ENCODE assay signal across 22 cellular contexts in the genomic region with DNA sequence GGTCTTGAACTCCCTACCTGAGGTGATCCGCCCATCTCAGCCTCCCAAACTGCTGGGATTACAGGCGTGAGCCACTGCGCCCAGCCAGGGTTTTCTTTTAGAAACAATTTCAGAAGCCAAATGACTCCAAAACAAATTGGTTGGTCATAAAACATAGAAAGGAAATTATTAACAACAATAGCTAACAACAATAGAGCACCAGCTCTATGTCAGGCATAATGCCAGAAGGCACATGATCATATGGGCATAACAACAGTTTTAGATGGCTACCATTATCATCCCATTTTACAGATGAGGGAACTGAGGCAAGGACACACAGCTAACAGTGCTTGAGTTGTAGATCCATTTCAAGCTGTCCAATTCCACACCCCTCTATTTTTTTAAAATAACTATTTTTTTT. TPM values are rescaled to one million over a fixed set of nuclear protein-coding genes. Genes with fewer than 3 reads are reported as not detected.
A peak's percentile ranks its signal among the peaks of the same experiment; 100 is the strongest.
DNase-seq lines count a peak whose midpoint lies in the region; ATAC-seq, FAIRE-seq and TF ChIP-seq lines count a peak whose summit lies in the region.
"Had no signal": no experiment of that assay in that cellular context is flagged by ENCODE, and none has a peak within 500 bp of the region (broad histone marks: within the 10 kb centered on the region; RNA-seq: fewer than 3 reads in every experiment).

No MANE protein-coding gene starts in this region.

- no peak for TF ChIP-seq RAD21 in K562 (CRISPR knock-in tag; conservative IDR thresholded peaks at IDR 0.05 in 1 of 2, IDR thresholded peaks at IDR 0.05 in 1 of 2)

- POLR2A ChIA-PET in K562 (lab: Yijun Ruan, JAX) (no interaction called here), endothelial cell of umbilical vein (lab: Charles Lee) (no interaction called here)

- H3K4me3 ChIP-seq in K562 (no peak overlapping the region), endothelial cell of umbilical vein (replicated peaks in 1 of 3; ENCODE audit: insufficient read depth in 1 of 3, low read depth in 1 of 3, low read length in 3 of 3) (no peak overlapping the region)
- H3K4me3 ChIP-seq: BLaER1 treated with 17β-estradiol and CSF1 and Interleukin-3, amounts not matched to agents 10 nM and 100 nM had no signal

- DNase-seq in K562 (ENCODE audit: extremely low read depth in 1 of 4, low spot score in 3 of 4) (peak in 1 of 4 experiments; percentile 9), dermis blood vessel endothelial cell (peak; percentile 59), endothelial cell of umbilical vein (ENCODE audit: low read depth, low spot score) (peak; percentile 47)
- DNase-seq: 8988T; ACHN; AML-193; Caco-2; Calu3; CD4-positive, alpha-beta T cell; CD8-positive, alpha-beta T cell; DMS79 treated with DMSO at 0.1 percent for 48 hours; GF-D8 had no signal

- ATAC-seq in K562 (no peak), HG02623 (IDR thresholded peaks at IDR 0.05; ENCODE audit: unreplicated experiment) (no peak)
- no peak for ATAC-seq in stimulated activated memory B cell treated with anti-CD40 and anti-IgM and Interleukin-4, amounts not matched to agents 10 μg/mL and 1 μg/mL and 100 μg/mL, for 72 hours
- ATAC-seq: CD8-positive, alpha-beta T cell had no signal

- no peaks in the 10 kb centered on the region for H3K9me3 ChIP-seq in K562 (replicated peaks; ENCODE audit: control insufficient read depth, insufficient read depth, low read depth, low read length)
- H3K9me3 ChIP-seq in endothelial cell of umbilical vein (replicated peaks; ENCODE audit: control insufficient read depth, insufficient read depth, low read length), result no peaks in the 10 kb centered on the region
- H3K9me3 ChIP-seq: Caco-2 had no signal

- H4K20me1 ChIP-seq in K562 (replicated peaks; ENCODE audit: control insufficient read depth, insufficient read depth, low read length) (no peaks in the 10 kb centered on the region), endothelial cell of umbilical vein (replicated peaks; ENCODE audit: control insufficient read depth, extremely low read depth, insufficient read depth, low read length) (no peaks in the 10 kb centered on the region)
- H4K20me1 ChIP-seq: BLaER1 treated with 17β-estradiol and CSF1 and Interleukin-3, amounts not matched to agents 10 nM and 100 nM had no signal

- no peaks in the 10 kb centered on the region for H3K9me3 Mint-ChIP-seq in stimulated activated memory B cell treated with anti-CD40 and anti-IgM and Interleukin-4, amounts not matched to agents 10 μg/mL and 1 μg/mL and 100 μg/mL, for 72 hours
- H3K9me3 Mint-ChIP-seq: CD4-positive, alpha-beta T cell; CD8-positive, alpha-beta T cell had no signal

- no peak overlapping the region for H2AFZ ChIP-seq in K562 (ENCODE audit: low read depth, low read length)
- H2AFZ ChIP-seq in endothelial cell of umbilical vein (ENCODE audit: low read depth, low read length), result no peak overlapping the region

- no peaks in the 10 kb centered on the region for H3K36me3 Mint-ChIP-seq in stimulated activated memory B cell treated with anti-CD40 and anti-IgM and Interleukin-4, amounts not matched to agents 10 μg/mL and 1 μg/mL and 100 μg/mL, for 72 hours
- H3K36me3 Mint-ChIP-seq: CD8-positive, alpha-beta T cell had no signal

- FAIRE-seq in K562 (lab: Jason Lieb, UNC) (no peak), endothelial cell of umbilical vein (lab: Jason Lieb, UNC) (no peak)
- FAIRE-seq: A204.1, D721Med, G401.6, GM12891, GM19239 had no signal

- H3K36me3 ChIP-seq in K562 (ENCODE audit: control insufficient read depth, insufficient read depth, low read length), result no peaks in the 10 kb centered on the region
- H3K36me3 ChIP-seq in endothelial cell of umbilical vein (ENCODE audit: control insufficient read depth in 2 of 2, extremely low read depth in 1 of 2, insufficient read depth in 2 of 2, low read length in 2 of 2), result no peaks in the 10 kb centered on the region
- H3K36me3 ChIP-seq: BLaER1 treated with 17β-estradiol and CSF1 and Interleukin-3, amounts not matched to agents 10 nM and 100 nM had no signal

- H3K27ac ChIP-seq in K562 (ENCODE audit: extremely low read depth, low read depth, low read length), result no peak overlapping the region
- no peak overlapping the region for H3K27ac ChIP-seq in endothelial cell of umbilical vein (ENCODE audit: insufficient read depth, low read depth, low read length)
- H3K27ac ChIP-seq: BLaER1 treated with 17β-estradiol and CSF1 and Interleukin-3, amounts not matched to agents 10 nM and 100 nM; C4-2B had no signal

- TF ChIP-seq EP300 in K562 (IDR thresholded peaks at IDR 0.05; ENCODE audit: low read length), result no peak

- WGBS in K562 (ENCODE audit: insufficient coverage, low coverage, missing lambda C conversion rate), result 41% methylated on average over 3 of the region's 3 CpGs

- H3K4me1 Mint-ChIP-seq in stimulated activated memory B cell treated with anti-CD40 and anti-IgM and Interleukin-4, amounts not matched to agents 10 μg/mL and 1 μg/mL and 100 μg/mL, for 72 hours, result no peaks in the 10 kb centered on the region
- H3K4me1 Mint-ChIP-seq: B cell had no signal

- dilution Hi-C loops in endothelial cell of umbilical vein (cut with MboI; ENCODE audit: extremely low pct_ligation_motif_present, low sequenced_read_pairs), result no loop called here

- intact Hi-C loops in K562 (cut with micrococcal nuclease), result no loop called here
- intact Hi-C loops in endothelial cell of umbilical vein (cut with micrococcal nuclease), result no loop called here

- no peaks in the 10 kb centered on the region for H3K9me1 ChIP-seq in K562 (ENCODE audit: control insufficient read depth, insufficient read depth, low read length)
- H3K9me1 ChIP-seq in endothelial cell of umbilical vein (replicated peaks; ENCODE audit: control insufficient read depth, extremely low read depth, insufficient read depth, low read length), result no peaks in the 10 kb centered on the region

- no peaks in the 10 kb centered on the region for H3K27me3 ChIP-seq in K562 (ENCODE audit: control insufficient read depth in 2 of 2, insufficient read depth in 2 of 2, low read length in 2 of 2)
- H3K27me3 ChIP-seq in endothelial cell of umbilical vein (ENCODE audit: control insufficient read depth in 2 of 2, insufficient read depth in 2 of 2, low read length in 2 of 2), result no peaks in the 10 kb centered on the region
- H3K27me3 ChIP-seq: BLaER1 treated with 17β-estradiol and CSF1 and Interleukin-3, amounts not matched to agents 10 nM and 100 nM had no signal

- CTCF ChIA-PET in K562 (lab: Yijun Ruan, JAX; ENCODE audit: low intra/inter-chr PET ratio), result no interaction called here
- CTCF ChIA-PET in endothelial cell of umbilical vein (lab: Charles Lee), result no interaction called here

- peaks cover 10% of the 10 kb centered on the region for H3K27me3 Mint-ChIP-seq in stimulated activated memory B cell treated with anti-CD40 and anti-IgM and Interleukin-4, amounts not matched to agents 10 μg/mL and 1 μg/mL and 100 μg/mL, for 72 hours
- H3K27me3 Mint-ChIP-seq: CD4-positive, alpha-beta T cell had no signal

- H3K4me1 ChIP-seq in K562 (replicated peaks in 1 of 2; ENCODE audit: control insufficient read depth in 2 of 2, insufficient read depth in 2 of 2, low read length in 2 of 2), result peaks cover 0 to 13% of the 10 kb centered on the region in 2 experiments; a peak in 2 of 5 replicates
- H3K4me1 ChIP-seq in endothelial cell of umbilical vein (ENCODE audit: control insufficient read depth, extremely low read depth, insufficient read depth, low read length), result no peaks in the 10 kb centered on the region

- TF ChIP-seq POLR2A in K562 (conservative IDR thresholded peaks at IDR 0.05) (no peak), endothelial cell of umbilical vein (IDR thresholded peaks at IDR 0.05; ENCODE audit: low read depth, low read length) (no peak)

- no peak overlapping the region for H3K4me3 Mint-ChIP-seq in stimulated activated memory B cell treated with anti-CD40 and anti-IgM and Interleukin-4, amounts not matched to agents 10 μg/mL and 1 μg/mL and 100 μg/mL, for 72 hours
- H3K4me3 Mint-ChIP-seq: B cell; CD4-positive, alpha-beta T cell; CD8-positive, alpha-beta T cell had no signal

- in situ Hi-C loops in K562 (cut with MboI), result no loop called here

- H3K4me2 ChIP-seq in K562 (ENCODE audit: insufficient read depth, low read length) (no peak overlapping the region), endothelial cell of umbilical vein (ENCODE audit: insufficient read depth, low read length) (no peak overlapping the region)
- H3K4me2 ChIP-seq: BLaER1 treated with 17β-estradiol and CSF1 and Interleukin-3, amounts not matched to agents 10 nM and 100 nM had no signal

- no peak for TF ChIP-seq CTCF in K562 (IDR thresholded peaks at IDR 0.05 in 2 of 3, conservative IDR thresholded peaks at IDR 0.05 in 1 of 3; ENCODE audit: insufficient read depth in 2 of 3, low read depth in 1 of 3, low read length in 3 of 3)
- no peak for TF ChIP-seq CTCF in endothelial cell of umbilical vein (IDR thresholded peaks at IDR 0.05; ENCODE audit: extremely low read depth in 1 of 2, insufficient read depth in 1 of 2, low read depth in 1 of 2, low read length in 2 of 2)

- no peaks in the 10 kb centered on the region for H3K79me2 ChIP-seq in K562 (ENCODE audit: control insufficient read depth, insufficient read depth, low read length)
- no peaks in the 10 kb centered on the region for H3K79me2 ChIP-seq in endothelial cell of umbilical vein (ENCODE audit: control insufficient read depth, insufficient read depth, low read length)

- BruUV-seq in K562 (replicated peaks; lab: Mats Ljungman, UMichigan) (no TSS peak), endothelial cell of umbilical vein (replicated peaks; lab: Mats Ljungman, UMichigan) (no TSS peak)

- no peak overlapping the region for H3K27ac Mint-ChIP-seq in stimulated activated memory B cell treated with anti-CD40 and anti-IgM and Interleukin-4, amounts not matched to agents 10 μg/mL and 1 μg/mL and 100 μg/mL, for 72 hours
- H3K27ac Mint-ChIP-seq: B cell; CD4-positive, alpha-beta T cell; CD8-positive, alpha-beta T cell had no signal

- H3K9ac ChIP-seq in K562 (ENCODE audit: insufficient read depth in 1 of 2, low read depth in 2 of 2, low read length in 2 of 2) (no peak overlapping the region), endothelial cell of umbilical vein (replicated peaks; ENCODE audit: extremely low read depth, insufficient read depth, low read length) (no peak overlapping the region)
- H3K9ac ChIP-seq: BLaER1 treated with 17β-estradiol and CSF1 and Interleukin-3, amounts not matched to agents 10 nM and 100 nM had no signal

RNA-seq across cellular contexts. Expression of a gene that starts 22.2 kb away (rescaled TPM):
- 242 and 294 TPM in 2 replicates for total RNA-seq in K562 (2011; cell fraction: chromatin; rRNA removed; ENCODE audit: low replicate concordance)
- 149 and 152 TPM in 2 replicates for total RNA-seq in K562 (2011; cell fraction: nucleolus; rRNA removed)
- total RNA-seq in K562 (2011; cell fraction: nucleoplasm; rRNA removed), result 183 and 224 TPM in 2 replicates
- 74.5 and 104 TPM in 2 replicates for total RNA-seq in K562 (2014; rRNA removed)
- 91.4 and 95.2 TPM in 2 replicates for total RNA-seq in K562 (2014; rRNA removed; fragmentation: Illumina TruSeq; extraction: Trizol)
- 92.6 and 97.5 TPM in 2 replicates for total RNA-seq in K562 (2015; rRNA removed; fragmentation: Illumina TruSeq; extraction: Trizol)
- total RNA-seq in K562 (2021), result 78.3 and 83.2 TPM in 2 replicates
- polyA plus RNA-seq in K562 (2011; rRNA removed), result 155 and 183 TPM in 2 replicates
- 124 and 134 TPM in 2 replicates for polyA plus RNA-seq in K562 (2011; cell fraction: cytosol; rRNA removed)
- 176 and 181 TPM in 2 replicates for polyA plus RNA-seq in K562 (2011; cell fraction: nucleus; rRNA removed)
- polyA plus RNA-seq in K562 (2012), result 61.9 and 70.8 TPM in 2 replicates
- polyA plus RNA-seq in K562 (2014; fragmentation: Illumina TruSeq; extraction: Trizol), result 95.5 and 106 TPM in 2 replicates
- 10 to 100 TPM; 28.0 to 32.3 TPM for polyA plus RNA-seq in K562 (2014; fragmentation: Nextera tagmentation; extraction: Ambion mirVana)
- polyA plus RNA-seq in K562 (2014; rRNA removed), result 85.6 and 96.8 TPM in 2 replicates
- polyA minus RNA-seq in K562 (2011; rRNA and poly(A)+ RNA removed), result 208 and 239 TPM in 2 replicates
- 66.7 and 92.6 TPM in 2 replicates for polyA minus RNA-seq in K562 (2011; cell fraction: cytosol; rRNA and poly(A)+ RNA removed)
- polyA minus RNA-seq in K562 (2011; cell fraction: nucleus; rRNA and poly(A)+ RNA removed), result 109 and 169 TPM in 2 replicates
- total RNA-seq in dermis blood vessel endothelial cell, result 69.1 and 96.3 TPM in 2 replicates
- 73.8 and 86.1 TPM in 2 replicates for total RNA-seq in endothelial cell of umbilical vein
- polyA plus RNA-seq in endothelial cell of umbilical vein, result 86.2 and 88.8 TPM in 2 replicates
- polyA plus RNA-seq in endothelial cell of umbilical vein (2011; cell fraction: cytosol; rRNA removed), result 71.7 and 79.0 TPM in 2 replicates
- 185 and 188 TPM in 2 replicates for polyA plus RNA-seq in endothelial cell of umbilical vein (2011; cell fraction: nucleus; rRNA removed)
- 45.6 and 61.3 TPM in 2 replicates for polyA plus RNA-seq in endothelial cell of umbilical vein (2012)
- 211 and 233 TPM in 2 replicates for polyA minus RNA-seq in endothelial cell of umbilical vein
- 95.1 TPM for polyA minus RNA-seq in endothelial cell of umbilical vein (2011; cell fraction: cytosol; rRNA and poly(A)+ RNA removed)
- 113 and 178 TPM in 2 replicates for polyA minus RNA-seq in endothelial cell of umbilical vein (2011; cell fraction: nucleus; rRNA and poly(A)+ RNA removed)
